ENCODE assay signal across 8 cellular contexts in the genomic region with DNA sequence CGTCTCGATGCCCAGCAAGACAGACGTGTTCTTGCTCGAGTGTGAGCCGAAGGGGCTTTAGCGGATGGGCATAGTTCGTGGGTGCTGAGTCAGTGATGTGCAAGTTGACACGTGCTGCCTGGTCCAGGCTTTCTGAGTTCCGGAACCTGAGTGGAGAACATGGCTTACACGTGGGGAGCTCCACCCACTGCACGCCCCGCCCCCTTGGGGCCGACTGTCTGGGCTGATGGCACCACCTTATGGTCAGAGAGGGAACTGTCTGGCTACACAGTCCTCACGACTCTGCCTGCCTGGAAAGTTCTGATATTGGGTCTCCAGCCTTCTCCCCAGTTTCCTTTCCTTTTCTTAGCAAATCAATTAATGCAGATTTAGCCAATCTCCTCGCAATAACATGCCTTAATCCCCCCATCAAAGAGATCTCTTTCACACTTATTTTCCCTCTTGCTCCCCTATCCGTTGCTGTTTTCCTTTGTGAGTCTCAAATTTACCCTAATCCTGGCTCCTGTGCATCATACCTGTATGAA. TPM values are rescaled to one million over a fixed set of nuclear protein-coding genes. Genes with fewer than 3 reads are reported as not detected.
A peak's percentile ranks its signal among the peaks of the same experiment; 100 is the strongest.
DNase-seq lines count a peak whose midpoint lies in the region; ATAC-seq and TF ChIP-seq lines count a peak whose summit lies in the region.

No MANE protein-coding gene starts in this region.

- H3K4me2 ChIP-seq in GM23338: no peak overlapping the region

- H3K27me3 ChIP-seq in GM23338 (ENCODE audit: insufficient read depth) (peaks cover 8% of the 10 kb centered on the region), SJCRH30 (no peaks in the 10 kb centered on the region), prostate gland (replicated peaks; ENCODE audit: insufficient read depth) (peaks cover 8% of the 10 kb centered on the region), aorta (ENCODE audit: control insufficient read depth in 1 of 2, insufficient read depth in 2 of 2, low read length in 1 of 2) (peaks cover 0 to 2% of the 10 kb centered on the region in 2 donors)

- ATAC-seq in GM23338 (peak; percentile 4), aorta (ENCODE audit: low FRiP score) (peak; percentile 91)

- DNase-seq in GM03348 (ENCODE audit: low spot score): peak; percentile 90
- DNase-seq in GM23338 (ENCODE audit: low spot score): peak; percentile 88
- peak; percentile 67 for DNase-seq in LoVo (ENCODE audit: low spot score)
- peak; percentile 86 to 92 for DNase-seq in SJCRH30
- DNase-seq in activated naive CD4-positive, alpha-beta T cell (lab: John Stamatoyannopoulos, UW): peak; percentile 12 to 51 (median 38)
- peak; percentile 88 for DNase-seq in glutamatergic neuron
- peak; percentile 70 for DNase-seq in prostate gland (ENCODE audit: low spot score)
- peak; percentile 86 to 94 for DNase-seq in aorta

- H3K36me3 ChIP-seq in GM23338 (ENCODE audit: insufficient read depth) (no peaks in the 10 kb centered on the region), SJCRH30 (peaks cover 9% of the 10 kb centered on the region), prostate gland (no peaks in the 10 kb centered on the region), aorta (ENCODE audit: control insufficient read depth in 1 of 2, insufficient read depth in 2 of 2, low read length in 1 of 2) (no peaks in the 10 kb centered on the region)

- peaks cover 8% of the 10 kb centered on the region; the same call in 1 of the 2 replicates for H3F3A ChIP-seq in GM23338 (replicated peaks; ENCODE audit: low read depth)

- H3K4me1 Mint-ChIP-seq in GM23338 (peaks cover 28% of the 10 kb centered on the region), glutamatergic neuron (ENCODE audit: low read depth, unreplicated experiment) (peaks cover 5% of the 10 kb centered on the region)

- H3K79me2 ChIP-seq in GM23338 (replicated peaks; ENCODE audit: insufficient read depth): peaks cover 12% of the 10 kb centered on the region

- TF ChIP-seq CTCF in GM23338 (conservative IDR thresholded peaks at IDR 0.05; ENCODE audit: low read depth in 2 of 2) (peak; percentile 86 to 98), glutamatergic neuron (IDR thresholded peaks at IDR 0.05; ENCODE audit: partially characterized antibody, unreplicated experiment) (peak; percentile 77), prostate gland (IDR thresholded peaks at IDR 0.05) (peak; percentile 81 to 95 (median 88))

- H3K4me3 Mint-ChIP-seq in GM23338 (no peak overlapping the region), glutamatergic neuron (ENCODE audit: unreplicated experiment) (no peak overlapping the region)

- H3K36me3 Mint-ChIP-seq in GM23338 (ENCODE audit: low read depth) (peaks cover 20% of the 10 kb centered on the region), glutamatergic neuron (ENCODE audit: unreplicated experiment) (no peaks in the 10 kb centered on the region)

- no peak overlapping the region for H2AFZ ChIP-seq in GM23338

- peaks cover 20% of the 10 kb centered on the region for H3K4me1 ChIP-seq in GM23338 (ENCODE audit: insufficient read depth)
- H3K4me1 ChIP-seq in SJCRH30: peaks cover 12% of the 10 kb centered on the region
- peaks cover 15% of the 10 kb centered on the region for H3K4me1 ChIP-seq in prostate gland (replicated peaks)
- H3K4me1 ChIP-seq in aorta (ENCODE audit: control insufficient read depth in 1 of 2, insufficient read depth in 2 of 2, low read length in 2 of 2): no peaks in the 10 kb centered on the region

- H3K9me3 ChIP-seq in SJCRH30 (replicated peaks) (no peaks in the 10 kb centered on the region), prostate gland (no peaks in the 10 kb centered on the region), aorta (ENCODE audit: control insufficient read depth, low read length) (no peaks in the 10 kb centered on the region)

- H3K9me3 Mint-ChIP-seq in GM23338 (peaks cover 6% of the 10 kb centered on the region), glutamatergic neuron (ENCODE audit: unreplicated experiment) (peaks cover 6% of the 10 kb centered on the region)

- no peaks in the 10 kb centered on the region for H3K9me2 ChIP-seq in GM23338 (ENCODE audit: insufficient read depth)

- H4K20me1 ChIP-seq in GM23338 (replicated peaks; ENCODE audit: insufficient read depth): no peaks in the 10 kb centered on the region

- H3K27ac Mint-ChIP-seq in GM23338 (no peak overlapping the region), glutamatergic neuron (ENCODE audit: unreplicated experiment) (no peak overlapping the region)

- intact Hi-C loops in prostate gland (cut with DNase I): loop anchor here (2.0 kb wide), 1 partner anchor 37 kb away; no protein-coding TSS in a partner anchor
- intact Hi-C loops in aorta (cut with DNase I): loop anchor here in 1 of 2 donors (1.0 kb wide), 1 partner anchor 38 kb away; no protein-coding TSS in a partner anchor

- H3K4me3 ChIP-seq in GM23338 (no peak overlapping the region), SJCRH30 (no peak overlapping the region), prostate gland (no peak overlapping the region), aorta (ENCODE audit: low read length in 2 of 2) (no peak overlapping the region)

- H3K27me3 Mint-ChIP-seq in GM23338 (ENCODE audit: insufficient read depth, low read depth, poor library complexity): peaks cover 25% of the 10 kb centered on the region
- H3K27me3 Mint-ChIP-seq in glutamatergic neuron (ENCODE audit: unreplicated experiment): peaks cover 18% of the 10 kb centered on the region

- no peak overlapping the region for H3K27ac ChIP-seq in GM23338 (ENCODE audit: low read depth)
- no peak overlapping the region for H3K27ac ChIP-seq in SJCRH30
- H3K27ac ChIP-seq in prostate gland: no peak overlapping the region
- H3K27ac ChIP-seq in aorta (ENCODE audit: low read depth in 1 of 2, low read length in 2 of 2): no peak overlapping the region

- TF ChIP-seq POLR2A in prostate gland (IDR thresholded peaks at IDR 0.05): no peak

- 37% methylated on average over 16 of the region's 16 CpGs for WGBS in prostate gland
- 45 to 47% methylated on average over 16 of the region's 16 CpGs for WGBS in aorta, 2 donors

TF ChIP-seq in GM23338, 12 proteins besides CTCF, POLR2A, EP300 and RAD21:
- TF ChIP-seq ZNF331 (CRISPR knock-in tag; IDR thresholded peaks at IDR 0.05; ENCODE audit: low read depth): no peak
- no peak for TF ChIP-seq EZH2 (IDR thresholded peaks at IDR 0.05; ENCODE audit: low read depth, unreplicated experiment)
- TF ChIP-seq EZH2phosphoT487 (IDR thresholded peaks at IDR 0.05; ENCODE audit: unreplicated experiment): no peak
- no peak for TF ChIP-seq NANOG (IDR thresholded peaks at IDR 0.05; ENCODE audit: borderline replicate concordance)
- TF ChIP-seq ETS1 (IDR thresholded peaks at IDR 0.05): no peak
- TF ChIP-seq CREB1 (CRISPR knock-in tag; IDR thresholded peaks at IDR 0.05; ENCODE audit: low read depth): peak; percentile 60
- peak; percentile 33; the same call in 1 of the 2 replicates for TF ChIP-seq POLR2AphosphoS5 (IDR thresholded peaks at IDR 0.05; ENCODE audit: low read depth)
- no peak for TF ChIP-seq ZNF114 (CRISPR knock-in tag; IDR thresholded peaks at IDR 0.05)

RNA-seq across cellular contexts. Expression of gene STC2, which starts 3.8 kb away (rescaled TPM):
- total RNA-seq in GM23338 (2014; rRNA removed; shearing (Covaris generic)): 132 and 160 TPM in 2 replicates
- polyA plus RNA-seq in GM23338 (2016; fragmentation: Nextera tagmentation; extraction: Ambion mirVana) (25.4 and 27.3 TPM in 2 replicates), aorta (under 1 TPM; 0.03 to 0.75 TPM)
- 114 TPM in 2 replicates for total RNA-seq in SJCRH30 (2014; rRNA removed; shearing (Covaris generic))
- total RNA-seq in glutamatergic neuron (ENCODE audit: unreplicated experiment) (14.0 TPM), prostate gland (1 to 10 TPM in 1 of 2 donors, under 1 TPM in 1; 0.82 to 6.7 TPM), aorta (1 to 10 TPM; 4.9 to 7.9 TPM)

Comparison
In these comparisons a context has a peak if more than half of its experiments do, and no peak if none do; other contexts are left out.
1. DNase-seq: peak in every context shown above with its lines; median percentile 90 in GM03348; 90 in aorta; 89 in SJCRH30; 88 in GM23338; 88 in glutamatergic neuron; 70 in prostate gland; 67 in LoVo; 38 in activated naive CD4-positive, alpha-beta T cell.